Comparison of ENCODE assay signal across 2 cellular contexts in the genomic region with DNA sequence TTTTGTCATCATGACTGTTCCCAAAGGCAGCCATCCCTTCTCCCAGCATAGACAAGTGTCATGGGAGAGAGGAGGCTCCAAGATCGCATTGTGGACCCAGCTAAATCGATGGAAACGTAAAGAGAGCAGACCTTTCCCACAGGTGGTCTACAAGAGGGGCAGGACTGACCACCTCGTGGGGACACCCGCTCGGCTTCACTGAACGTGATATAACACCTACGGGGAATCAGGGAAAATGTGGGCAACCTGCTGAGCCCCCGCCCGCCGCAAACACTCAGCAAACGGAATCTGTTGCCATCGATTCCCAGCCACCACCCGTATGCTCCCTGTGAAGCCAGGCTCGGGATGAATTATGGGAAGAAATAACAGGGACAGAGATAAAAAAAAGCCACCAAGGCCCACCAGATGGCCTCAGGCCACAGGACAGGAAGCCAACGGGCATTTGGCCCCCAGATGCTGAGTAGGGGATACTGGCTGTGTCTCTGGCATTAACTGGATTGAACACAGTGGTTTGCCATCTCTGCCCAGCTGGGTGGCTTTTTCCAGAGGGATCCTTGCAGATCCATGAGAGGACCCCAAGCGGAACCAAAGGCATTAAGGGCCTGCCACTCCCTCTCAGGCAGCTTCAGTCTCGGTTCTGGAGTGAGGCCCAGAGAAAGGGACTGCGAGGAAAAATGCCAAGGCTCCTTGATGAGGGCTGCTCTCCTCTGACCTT.
TF ChIP-seq lines count a peak whose summit lies in the region.

No MANE protein-coding gene starts in this region.

TF ChIP-seq in SK-N-SH, 30 proteins besides CTCF, POLR2A, EP300 and RAD21 (continued from another document):
- TF ChIP-seq, protein P1, sequence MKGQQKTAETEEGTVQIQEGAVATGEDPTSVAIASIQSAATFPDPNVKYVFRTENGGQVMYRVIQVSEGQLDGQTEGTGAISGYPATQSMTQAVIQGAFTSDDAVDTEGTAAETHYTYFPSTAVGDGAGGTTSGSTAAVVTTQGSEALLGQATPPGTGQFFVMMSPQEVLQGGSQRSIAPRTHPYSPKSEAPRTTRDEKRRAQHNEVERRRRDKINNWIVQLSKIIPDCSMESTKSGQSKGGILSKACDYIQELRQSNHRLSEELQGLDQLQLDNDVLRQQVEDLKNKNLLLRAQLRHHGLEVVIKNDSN (IDR thresholded peaks at IDR 0.05; ENCODE audit: borderline replicate concordance, low read depth), result no peak
- TF ChIP-seq EZH2phosphoT487 (IDR thresholded peaks at IDR 0.05; ENCODE audit: borderline replicate concordance, low read depth) (no peak), TEAD4 (IDR thresholded peaks at IDR 0.05; ENCODE audit: borderline replicate concordance, insufficient read depth) (no peak), YY1 (IDR thresholded peaks at IDR 0.05; ENCODE audit: low read depth) (no peak), JUND (IDR thresholded peaks at IDR 0.05) (no peak), SIN3A (IDR thresholded peaks at IDR 0.05; ENCODE audit: borderline replicate concordance, low read depth, low read length) (no peak), GABPA (IDR thresholded peaks at IDR 0.05; ENCODE audit: low read depth) (no peak), FOSL2 (IDR thresholded peaks at IDR 0.05; ENCODE audit: borderline replicate concordance, low read depth) (no peak), NRF1 (IDR thresholded peaks at IDR 0.05; ENCODE audit: low read depth, low read length) (no peak), RXRA (IDR thresholded peaks at IDR 0.05; ENCODE audit: borderline replicate concordance, low read depth) (no peak)
- TF ChIP-seq, protein P2, sequence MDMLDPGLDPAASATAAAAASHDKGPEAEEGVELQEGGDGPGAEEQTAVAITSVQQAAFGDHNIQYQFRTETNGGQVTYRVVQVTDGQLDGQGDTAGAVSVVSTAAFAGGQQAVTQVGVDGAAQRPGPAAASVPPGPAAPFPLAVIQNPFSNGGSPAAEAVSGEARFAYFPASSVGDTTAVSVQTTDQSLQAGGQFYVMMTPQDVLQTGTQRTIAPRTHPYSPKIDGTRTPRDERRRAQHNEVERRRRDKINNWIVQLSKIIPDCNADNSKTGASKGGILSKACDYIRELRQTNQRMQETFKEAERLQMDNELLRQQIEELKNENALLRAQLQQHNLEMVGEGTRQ (IDR thresholded peaks at IDR 0.05; ENCODE audit: borderline replicate concordance, low read depth, low read length), result no peak
- TF ChIP-seq, protein P3, sequence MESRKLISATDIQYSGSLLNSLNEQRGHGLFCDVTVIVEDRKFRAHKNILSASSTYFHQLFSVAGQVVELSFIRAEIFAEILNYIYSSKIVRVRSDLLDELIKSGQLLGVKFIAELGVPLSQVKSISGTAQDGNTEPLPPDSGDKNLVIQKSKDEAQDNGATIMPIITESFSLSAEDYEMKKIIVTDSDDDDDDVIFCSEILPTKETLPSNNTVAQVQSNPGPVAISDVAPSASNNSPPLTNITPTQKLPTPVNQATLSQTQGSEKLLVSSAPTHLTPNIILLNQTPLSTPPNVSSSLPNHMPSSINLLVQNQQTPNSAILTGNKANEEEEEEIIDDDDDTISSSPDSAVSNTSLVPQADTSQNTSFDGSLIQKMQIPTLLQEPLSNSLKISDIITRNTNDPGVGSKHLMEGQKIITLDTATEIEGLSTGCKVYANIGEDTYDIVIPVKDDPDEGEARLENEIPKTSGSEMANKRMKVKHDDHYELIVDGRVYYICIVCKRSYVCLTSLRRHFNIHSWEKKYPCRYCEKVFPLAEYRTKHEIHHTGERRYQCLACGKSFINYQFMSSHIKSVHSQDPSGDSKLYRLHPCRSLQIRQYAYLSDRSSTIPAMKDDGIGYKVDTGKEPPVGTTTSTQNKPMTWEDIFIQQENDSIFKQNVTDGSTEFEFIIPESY (IDR thresholded peaks at IDR 0.05; ENCODE audit: borderline replicate concordance, low read depth), result no peak
- TF ChIP-seq, protein P4, sequence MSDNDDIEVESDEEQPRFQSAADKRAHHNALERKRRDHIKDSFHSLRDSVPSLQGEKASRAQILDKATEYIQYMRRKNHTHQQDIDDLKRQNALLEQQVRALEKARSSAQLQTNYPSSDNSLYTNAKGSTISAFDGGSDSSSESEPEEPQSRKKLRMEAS (IDR thresholded peaks at IDR 0.05; ENCODE audit: low read depth), result no peak
TF ChIP-seq in SK-N-SH: peak in this region for 0.

TF ChIP-seq in SK-N-SH treated with all-trans-retinoic acid at 6 μM for 48 hours, 23 proteins besides CTCF, POLR2A, EP300 and RAD21 (continued from another document):
- TF ChIP-seq RARB (CRISPR knock-in tag; IDR thresholded peaks at IDR 0.05), result no peak
- TF ChIP-seq GLIS3 (CRISPR knock-in tag; IDR thresholded peaks at IDR 0.05), result no peak
- no peak for TF ChIP-seq ISL1 (CRISPR knock-in tag; IDR thresholded peaks at IDR 0.05)
- TF ChIP-seq ZNF70 (CRISPR knock-in tag; IDR thresholded peaks at IDR 0.05), result no peak
- no peak for TF ChIP-seq CSDC2 (CRISPR knock-in tag; IDR thresholded peaks at IDR 0.05)
- TF ChIP-seq, protein P5, sequence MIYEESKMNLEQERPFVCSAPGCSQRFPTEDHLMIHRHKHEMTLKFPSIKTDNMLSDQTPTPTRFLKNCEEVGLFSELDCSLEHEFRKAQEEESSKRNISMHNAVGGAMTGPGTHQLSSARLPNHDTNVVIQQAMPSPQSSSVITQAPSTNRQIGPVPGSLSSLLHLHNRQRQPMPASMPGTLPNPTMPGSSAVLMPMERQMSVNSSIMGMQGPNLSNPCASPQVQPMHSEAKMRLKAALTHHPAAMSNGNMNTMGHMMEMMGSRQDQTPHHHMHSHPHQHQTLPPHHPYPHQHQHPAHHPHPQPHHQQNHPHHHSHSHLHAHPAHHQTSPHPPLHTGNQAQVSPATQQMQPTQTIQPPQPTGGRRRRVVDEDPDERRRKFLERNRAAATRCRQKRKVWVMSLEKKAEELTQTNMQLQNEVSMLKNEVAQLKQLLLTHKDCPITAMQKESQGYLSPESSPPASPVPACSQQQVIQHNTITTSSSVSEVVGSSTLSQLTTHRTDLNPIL (CRISPR knock-in tag; IDR thresholded peaks at IDR 0.05; ENCODE audit: low read depth), result no peak
- TF ChIP-seq ZFP3 (CRISPR knock-in tag; IDR thresholded peaks at IDR 0.05), result no peak
- TF ChIP-seq, protein P6, sequence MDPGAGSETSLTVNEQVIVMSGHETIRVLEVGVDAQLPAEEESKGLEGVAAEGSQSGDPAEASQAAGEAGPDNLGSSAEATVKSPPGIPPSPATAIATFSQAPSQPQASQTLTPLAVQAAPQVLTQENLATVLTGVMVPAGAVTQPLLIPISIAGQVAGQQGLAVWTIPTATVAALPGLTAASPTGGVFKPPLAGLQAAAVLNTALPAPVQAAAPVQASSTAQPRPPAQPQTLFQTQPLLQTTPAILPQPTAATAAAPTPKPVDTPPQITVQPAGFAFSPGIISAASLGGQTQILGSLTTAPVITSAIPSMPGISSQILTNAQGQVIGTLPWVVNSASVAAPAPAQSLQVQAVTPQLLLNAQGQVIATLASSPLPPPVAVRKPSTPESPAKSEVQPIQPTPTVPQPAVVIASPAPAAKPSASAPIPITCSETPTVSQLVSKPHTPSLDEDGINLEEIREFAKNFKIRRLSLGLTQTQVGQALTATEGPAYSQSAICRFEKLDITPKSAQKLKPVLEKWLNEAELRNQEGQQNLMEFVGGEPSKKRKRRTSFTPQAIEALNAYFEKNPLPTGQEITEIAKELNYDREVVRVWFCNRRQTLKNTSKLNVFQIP (CRISPR knock-in tag; IDR thresholded peaks at IDR 0.05; ENCODE audit: borderline replicate concordance, low read depth), result no peak
- TF ChIP-seq, protein P7, sequence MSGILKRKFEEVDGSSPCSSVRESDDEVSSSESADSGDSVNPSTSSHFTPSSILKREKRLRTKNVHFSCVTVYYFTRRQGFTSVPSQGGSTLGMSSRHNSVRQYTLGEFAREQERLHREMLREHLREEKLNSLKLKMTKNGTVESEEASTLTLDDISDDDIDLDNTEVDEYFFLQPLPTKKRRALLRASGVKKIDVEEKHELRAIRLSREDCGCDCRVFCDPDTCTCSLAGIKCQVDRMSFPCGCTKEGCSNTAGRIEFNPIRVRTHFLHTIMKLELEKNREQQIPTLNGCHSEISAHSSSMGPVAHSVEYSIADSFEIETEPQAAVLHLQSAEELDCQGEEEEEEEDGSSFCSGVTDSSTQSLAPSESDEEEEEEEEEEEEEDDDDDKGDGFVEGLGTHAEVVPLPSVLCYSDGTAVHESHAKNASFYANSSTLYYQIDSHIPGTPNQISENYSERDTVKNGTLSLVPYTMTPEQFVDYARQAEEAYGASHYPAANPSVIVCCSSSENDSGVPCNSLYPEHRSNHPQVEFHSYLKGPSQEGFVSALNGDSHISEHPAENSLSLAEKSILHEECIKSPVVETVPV (CRISPR knock-in tag; IDR thresholded peaks at IDR 0.05), result no peak
